Comparison of ENCODE assay signal across 9 cellular contexts in genomic region chr9:33988219-33988890, GRCh38.
DNase-seq lines count a peak whose midpoint lies in the region; ATAC-seq, FAIRE-seq and TF ChIP-seq lines count a peak whose summit lies in the region.
"Had no signal": no experiment of that assay in that cellular context is flagged by ENCODE, and none has a peak within 500 bp of the region (broad histone marks: within the 10 kb centered on the region; RNA-seq: fewer than 3 reads in every experiment).

No MANE protein-coding gene starts in this region.

- peaks cover 0 to 8% (median 8%) of the 10 kb centered on the region in 3 donors for H3K4me1 ChIP-seq in pancreas

- H3K4me3 ChIP-seq in pancreas: no peak overlapping the region
- H3K4me3 ChIP-seq: lung had no signal

- H3K9me3 ChIP-seq in pancreas: no peaks in the 10 kb centered on the region

- no peaks in the 10 kb centered on the region for H3K27me3 ChIP-seq in pancreas

- DNase-seq in GM12891 (ENCODE audit: insufficient read length, low spot score) (peak; percentile 59), epithelial cell of prostate (ENCODE audit: low read depth, low spot score) (peak; percentile 10), pancreas (no peak), NCI-H82 treated with DMSO at 0.1 percent for 48 hours (lab: John Stamatoyannopoulos, UW; ENCODE audit: unreplicated experiment) (no peak), NCI-H2227 (lab: John Stamatoyannopoulos, UW; ENCODE audit: unreplicated experiment) (no peak), GOT3 (lab: John Stamatoyannopoulos, UW) (no peak)

- FAIRE-seq in GM12891 (lab: Jason Lieb, UNC): peak; percentile 94
- FAIRE-seq in pancreas (lab: Jason Lieb, UNC): no peak

- ATAC-seq in GM21360 (IDR thresholded peaks at IDR 0.05; ENCODE audit: unreplicated experiment): peak; percentile 94
- ATAC-seq in HG03378 (IDR thresholded peaks at IDR 0.05; ENCODE audit: unreplicated experiment): peak; percentile 95
- ATAC-seq in pancreas: no peak

- WGBS in pancreas, 2 donors: 82 to 90% methylated on average over 5 of the region's 5 CpGs

- H3K27ac ChIP-seq in epithelial cell of prostate (no peak overlapping the region), pancreas (no peak overlapping the region)

- peaks cover 0 to 18% (median 5%) of the 10 kb centered on the region in 3 donors for H3K36me3 ChIP-seq in pancreas

- intact Hi-C loops in pancreas (cut with DNase I): no loop called here

- no peak for TF ChIP-seq CTCF in pancreas (IDR thresholded peaks at IDR 0.05)

- TF ChIP-seq POLR2A in GM12891 (IDR thresholded peaks at IDR 0.05; ENCODE audit: low read depth, low read length): no peak

TF ChIP-seq in GM12891, 5 proteins besides CTCF, POLR2A, EP300 and RAD21:
- TF ChIP-seq POU2F2 (IDR thresholded peaks at IDR 0.05; ENCODE audit: low read depth, low read length) (peak; percentile 68; the same call in 1 of the 2 replicates), POLR2AphosphoS5 (IDR thresholded peaks at IDR 0.05; ENCODE audit: low read depth, low read length) (no peak)

Comparison
In these comparisons a context has a peak if more than half of its experiments do, and no peak if none do; other contexts are left out.
1. DNase-seq: peak in GM12891 (single experiment) and epithelial cell of prostate (single experiment); none in pancreas (0 of 6), NCI-H82 treated with DMSO at 0.1 percent for 48 hours (single experiment), NCI-H2227 (single experiment) and GOT3 (single experiment).
2. ATAC-seq: peak in GM21360 (single experiment) and HG03378 (single experiment); none in pancreas (0 of 4).